In genomic region chr9:82404484-82405280, GRCh38 we compare ENCODE assay signal across 23 cellular contexts.
DNase-seq lines count a peak whose midpoint lies in the region; ATAC-seq and TF ChIP-seq lines count a peak whose summit lies in the region.
"Had no signal": no experiment of that assay in that cellular context is flagged by ENCODE, and none has a peak within 500 bp of the region (broad histone marks: within the 10 kb centered on the region; RNA-seq: fewer than 3 reads in every experiment).

No MANE protein-coding gene starts in this region.

- H3K36me3 ChIP-seq in uterus = no peaks in the 10 kb centered on the region
- H3K36me3 ChIP-seq: brain microvascular endothelial cell, heart right ventricle, prostate gland had no signal

- ATAC-seq in SK-N-SH treated with all-trans-retinoic acid at 6 μM for 48 hours (peak; percentile 92), HG02763 (IDR thresholded peaks at IDR 0.05; ENCODE audit: unreplicated experiment) (no peak), HG02885 (IDR thresholded peaks at IDR 0.05; ENCODE audit: poor library complexity, unreplicated experiment) (no peak)
- ATAC-seq: natural killer cell, T-cell had no signal

- no peaks in the 10 kb centered on the region for H3K4me1 ChIP-seq in uterus
- H3K4me1 ChIP-seq: prostate gland, testis had no signal

- peak; percentile 21 for DNase-seq in NCI-H2171 treated with DMSO at 0.1 percent for 48 hours (lab: John Stamatoyannopoulos, UW)
- DNase-seq in NCI-H2171 (lab: John Stamatoyannopoulos, UW) = no peak
- DNase-seq in foreskin fibroblast = peak; percentile 20 to 69
- peak; percentile 14 to 18 for DNase-seq in uterus
- no peak for DNase-seq in NCI-H1092 (lab: John Stamatoyannopoulos, UW)
- DNase-seq: activated CD4-positive, alpha-beta T cell treated with anti-CD3 and anti-CD28 coated beads, Interleukin-2, amount 50 U/mL, for 4 hours; activated naive CD4-positive, alpha-beta T cell treated with anti-CD3 and anti-CD28 coated beads, Interleukin-2, amount 50 U/mL, for 16 hours; activated T-cell treated with anti-CD3 and anti-CD28 coated beads, Interleukin-2, amount 50 U/mL, for 1 hour; brain microvascular endothelial cell; C1 segment of cervical spinal cord; dermis blood vessel endothelial cell; heart right ventricle; mesendoderm; natural killer cell; NCI-H1436 treated with DMSO at 0.1 percent for 48 hours; NK-92 treated with Interleukin-12 subunit alpha and Interleukin-12 subunit beta, amount 100 ng/mL, for 24 hours; T-cell; testis had no signal

- TF ChIP-seq CTCF in foreskin fibroblast (IDR thresholded peaks at IDR 0.05; ENCODE audit: low read depth, low read length) (no peak), uterus (IDR thresholded peaks at IDR 0.05) (no peak)

- intact Hi-C loops in uterus (cut with DNase I; ENCODE audit: low total_unique reads) = no loop called here

- TF ChIP-seq POLR2A in uterus (IDR thresholded peaks at IDR 0.05) = no peak

- peak overlapping the region; percentile 35 to 66 for H3K27ac ChIP-seq in uterus
- H3K27ac ChIP-seq: 22Rv1, brain microvascular endothelial cell, heart right ventricle, prostate gland, testis had no signal

- no peaks in the 10 kb centered on the region for H3K27me3 ChIP-seq in uterus
- H3K27me3 ChIP-seq: brain microvascular endothelial cell, heart right ventricle, testis had no signal

- H3K4me3 ChIP-seq in foreskin fibroblast (ENCODE audit: low read depth in 1 of 2, low read length in 2 of 2) (no peak overlapping the region), uterus (no peak overlapping the region)
- H3K4me3 ChIP-seq: heart right ventricle, prostate gland, testis had no signal

- no peaks in the 10 kb centered on the region for H3K9me3 ChIP-seq in uterus
- H3K9me3 ChIP-seq: prostate gland, testis had no signal

TF ChIP-seq in SK-N-SH treated with all-trans-retinoic acid at 6 μM for 48 hours, 23 proteins besides CTCF, POLR2A, EP300 and RAD21:
- TF ChIP-seq CSRNP3 (CRISPR knock-in tag; IDR thresholded peaks at IDR 0.05) (0 out of 2 replicates have a peak, but pooled peaks have one; percentile 33), SNAI2 (CRISPR knock-in tag; IDR thresholded peaks at IDR 0.05) (0 out of 2 replicates have a peak, but pooled peaks have one; percentile 35), TCF4 (CRISPR knock-in tag; IDR thresholded peaks at IDR 0.05; ENCODE audit: borderline replicate concordance) (peak; percentile 96), ISL1 (CRISPR knock-in tag; IDR thresholded peaks at IDR 0.05) (peak; percentile 97), CREB5 (CRISPR knock-in tag; IDR thresholded peaks at IDR 0.05; ENCODE audit: low read depth) (peak; percentile 80), PATZ1 (CRISPR knock-in tag; IDR thresholded peaks at IDR 0.05; ENCODE audit: borderline replicate concordance) (no peak; the same call in 1 of the 2 replicates), GLIS3 (CRISPR knock-in tag; IDR thresholded peaks at IDR 0.05) (peak; percentile 31; the same call in 1 of the 2 replicates), TSHZ2 (CRISPR knock-in tag; IDR thresholded peaks at IDR 0.05) (0 out of 2 replicates have a peak, but pooled peaks have one; percentile 64), POU6F1 (CRISPR knock-in tag; IDR thresholded peaks at IDR 0.05; ENCODE audit: borderline replicate concordance, low read depth) (no peak; the same call in 1 of the 2 replicates)

Comparison
In these comparisons a context has a peak if more than half of its experiments do, and no peak if none do; other contexts are left out.
1. DNase-seq: peak in NCI-H2171 treated with DMSO at 0.1 percent for 48 hours (single experiment), foreskin fibroblast (2 of 2) and uterus (2 of 2); none in NCI-H2171 (single experiment) and NCI-H1092 (single experiment).